Comparison of ENCODE assay signal across 18 cellular contexts in genomic region chr15:24977686-24978085, GRCh38. TPM values are rescaled to one million over a fixed set of nuclear protein-coding genes. Genes with fewer than 3 reads are reported as not detected.
DNase-seq lines count a peak whose midpoint lies in the region; ATAC-seq and TF ChIP-seq lines count a peak whose summit lies in the region.
"Had no signal": no experiment of that assay in that cellular context is flagged by ENCODE, and none has a peak within 500 bp of the region (broad histone marks: within the 10 kb centered on the region; RNA-seq: fewer than 3 reads in every experiment).

No MANE protein-coding gene starts in this region.

- H3K14ac ChIP-seq in H9 (ENCODE audit: insufficient read depth, low read length): no peak overlapping the region

- H2AK5ac ChIP-seq in H9 (ENCODE audit: insufficient read length, low read length): no peak overlapping the region

- no peak for TF ChIP-seq POLR2A in thyroid gland (IDR thresholded peaks at IDR 0.05)

- WGBS in H9 (ENCODE audit: extremely low coverage, insufficient read length, low lambda C conversion rate): no CpG with 5 or more reads among the region's 9 CpGs
- 89 to 92% methylated on average over 9 of the region's 9 CpGs for WGBS in thyroid gland, 2 donors

- H3K79me2 ChIP-seq in H9 (ENCODE audit: insufficient read depth, low read length): peaks cover 5% of the 10 kb centered on the region; the same call in 1 of the 2 replicates

- no peak overlapping the region for H3K18ac ChIP-seq in H9 (ENCODE audit: insufficient read length, low read depth, low read length)

- H4K91ac ChIP-seq in H9 (ENCODE audit: insufficient read length, low read depth, low read length): no peak overlapping the region

- no peak overlapping the region for H2BK120ac ChIP-seq in H9 (ENCODE audit: low read depth, low read length, poor library complexity, severe bottlenecking)

- no peak overlapping the region for H2AFZ ChIP-seq in H9 (ENCODE audit: low read length)

- no peak overlapping the region for H3K4me2 ChIP-seq in H9 (ENCODE audit: insufficient read depth, insufficient read length, low read length)
- H3K4me2 ChIP-seq: BLaER1 had no signal

- DNase-seq in H9 (no peak), WTC11 (ENCODE audit: low spot score) (no peak), nephron progenitor cell (no peak), thyroid gland (no peak), substantia nigra (lab: John Stamatoyannopoulos, UW) (no peak)
- DNase-seq: 8988T; ACHN; BE2C; C1 segment of cervical spinal cord; CD4-positive, alpha-beta memory T cell; CD4-positive, CD25-positive, alpha-beta regulatory T cell; CD8-positive, alpha-beta memory T cell; COR-L47; DMS79 treated with DMSO at 0.1 percent for 48 hours; GF-D8 had no signal

- H3K23me2 ChIP-seq in H9 (ENCODE audit: insufficient read length, low read depth, low read length, poor library complexity, severe bottlenecking): no peaks in the 10 kb centered on the region

- H3K9me3 ChIP-seq in H9 (ENCODE audit: control insufficient read depth, low read depth, low read length): peaks cover 21% of the 10 kb centered on the region
- H3K9me3 ChIP-seq in thyroid gland: no peaks in the 10 kb centered on the region
- H3K9me3 ChIP-seq: BE2C had no signal

- no peak overlapping the region; a peak in 1 of 5 replicates for H3K4me3 Mint-ChIP-seq in H9
- no peak overlapping the region for H3K4me3 Mint-ChIP-seq in WTC11
- H3K4me3 Mint-ChIP-seq in nephron progenitor cell: no peak overlapping the region
- H3K4me3 Mint-ChIP-seq: CD14-positive monocyte; CD4-positive, alpha-beta memory T cell; CD4-positive, CD25-positive, alpha-beta regulatory T cell had no signal

- no peak overlapping the region for H3T11ph ChIP-seq in H9 (ENCODE audit: low read length)

- POLR2A ChIA-PET in WTC11 (lab: Charles Lee): no interaction called here

- H3K56ac ChIP-seq in H9 (ENCODE audit: insufficient read length, low read depth, low read length): no peak overlapping the region

- H3K9ac ChIP-seq in H9 (ENCODE audit: extremely low read depth, insufficient read length, low read length): no peak overlapping the region
- H3K9ac ChIP-seq: BLaER1 had no signal

- H2BK15ac ChIP-seq in H9 (ENCODE audit: low read depth, low read length): no peak overlapping the region

- peak overlapping the region in 2 of 3 experiments; percentile 53 to 84; a peak in 3 of 7 replicates for H3K27ac Mint-ChIP-seq in H9
- H3K27ac Mint-ChIP-seq in WTC11: peak overlapping the region; percentile 82
- H3K27ac Mint-ChIP-seq in nephron progenitor cell: peak overlapping the region; percentile 69

- peaks cover 2% of the 10 kb centered on the region; the same call in 1 of the 2 replicates for H3K27me3 Mint-ChIP-seq in H9 (ENCODE audit: low read depth)
- no peaks in the 10 kb centered on the region for H3K27me3 Mint-ChIP-seq in WTC11 (ENCODE audit: low read depth)
- peaks cover 2% of the 10 kb centered on the region for H3K27me3 Mint-ChIP-seq in nephron progenitor cell (ENCODE audit: low read depth, poor library complexity)
- H3K27me3 Mint-ChIP-seq: CD4-positive, alpha-beta memory T cell; CD4-positive, CD25-positive, alpha-beta regulatory T cell; CD8-positive, alpha-beta memory T cell had no signal

- CTCF ChIA-PET in WTC11 (lab: Charles Lee): interaction anchor here (0.8 kb wide), 1 partner anchor 10 kb away, joined by 3 read pairs; no protein-coding TSS in a partner anchor

- no peaks in the 10 kb centered on the region for H4K20me1 ChIP-seq in H9 (ENCODE audit: control insufficient read depth, insufficient read depth, insufficient read length)
- H4K20me1 ChIP-seq: BLaER1 had no signal

- H3K4me3 ChIP-seq in thyroid gland (replicated peaks in 1 of 3): no peak overlapping the region
- H3K4me3 ChIP-seq: BLaER1 had no signal

- H3K36me3 Mint-ChIP-seq in H9 (ENCODE audit: insufficient read depth in 1 of 3, low read depth in 3 of 3) (peaks cover 64 to 94% (median 94%) of the 10 kb centered on the region in 3 experiments), WTC11 (peaks cover 93% of the 10 kb centered on the region), nephron progenitor cell (ENCODE audit: low read depth) (peaks cover 84% of the 10 kb centered on the region)

- H3K79me1 ChIP-seq in H9 (ENCODE audit: insufficient read depth, low read depth, low read length, poor library complexity, severe bottlenecking): no peaks in the 10 kb centered on the region

- H3K36me3 ChIP-seq in thyroid gland: peaks cover 77 to 80% of the 10 kb centered on the region in 2 donors

- H3K4me1 Mint-ChIP-seq in H9 (peaks cover 10 to 39% of the 10 kb centered on the region in 2 experiments), WTC11 (peaks cover 58% of the 10 kb centered on the region), nephron progenitor cell (no peaks in the 10 kb centered on the region)
- H3K4me1 Mint-ChIP-seq: CD14-positive monocyte; CD8-positive, alpha-beta memory T cell had no signal

- no peak overlapping the region for H2BK12ac ChIP-seq in H9 (ENCODE audit: insufficient read length, low read depth, low read length)

- TF ChIP-seq CTCF in H9 (conservative IDR thresholded peaks at IDR 0.05) (no peak), WTC11 (IDR thresholded peaks at IDR 0.05) (no peak), nephron progenitor cell (IDR thresholded peaks at IDR 0.05) (no peak), thyroid gland (IDR thresholded peaks at IDR 0.05) (no peak)

- no peak overlapping the region for H4K5ac ChIP-seq in H9 (ENCODE audit: insufficient read length, low read depth, low read length)

- H4K8ac ChIP-seq in H9 (replicated peaks; ENCODE audit: insufficient read length, low read depth, low read length): no peak overlapping the region

- H3K9me3 Mint-ChIP-seq in H9: peaks cover 69 to 82% of the 10 kb centered on the region in 2 experiments
- peaks cover 40% of the 10 kb centered on the region for H3K9me3 Mint-ChIP-seq in WTC11
- peaks cover 61% of the 10 kb centered on the region for H3K9me3 Mint-ChIP-seq in nephron progenitor cell

- H3K27me3 ChIP-seq in H9 (ENCODE audit: insufficient read depth, low read length) (no peaks in the 10 kb centered on the region), thyroid gland (no peaks in the 10 kb centered on the region)
- H3K27me3 ChIP-seq: BE2C, BLaER1 had no signal

- H3K4ac ChIP-seq in H9 (ENCODE audit: low read depth, low read length): no peak overlapping the region

- peak; percentile 23; the same call in 1 of the 2 replicates for ATAC-seq in WTC11
- ATAC-seq in GM21515 (IDR thresholded peaks at IDR 0.05; ENCODE audit: unreplicated experiment): no peak

- H2BK20ac ChIP-seq in H9 (ENCODE audit: low read depth, low read length, poor library complexity, severe bottlenecking): no peak overlapping the region

- intact Hi-C loops in thyroid gland (cut with DNase I): no loop called here

- H3K23ac ChIP-seq in H9 (ENCODE audit: insufficient read length, low read depth, low read length): no peak overlapping the region

- no peak overlapping the region for H2BK5ac ChIP-seq in H9 (ENCODE audit: insufficient read length, low read length)

- no peaks in the 10 kb centered on the region for H3K4me1 ChIP-seq in H9 (ENCODE audit: insufficient read depth, low read length)
- no peaks in the 10 kb centered on the region for H3K4me1 ChIP-seq in thyroid gland
- H3K4me1 ChIP-seq: BE2C, BLaER1 had no signal

- no peak overlapping the region for H3K27ac ChIP-seq in H9 (ENCODE audit: insufficient read length, low read depth, low read length)
- no peak overlapping the region for H3K27ac ChIP-seq in thyroid gland
- no peak overlapping the region for H3K27ac ChIP-seq in substantia nigra (ENCODE audit: low read depth, low read length, poor library complexity, severe bottlenecking)
- H3K27ac ChIP-seq: BLaER1 had no signal

TF ChIP-seq in WTC11, 78 proteins besides CTCF, POLR2A, EP300 and RAD21:
- TF ChIP-seq ZBTB43 (CRISPR knock-in tag; IDR thresholded peaks at IDR 0.05): no peak

RNA-seq across cellular contexts. Expression of gene SNRPN, which starts 22.9 kb away (rescaled TPM):
- total RNA-seq in H9 (2021): 893 and 900 TPM in 2 replicates
- total RNA-seq in WTC11 (2021): 800 to 879 TPM (median 874 TPM) in 3 replicates
- total RNA-seq in thyroid gland: 100 to 1,000 TPM; 413 to 706 (median 631) TPM

RNA-seq across cellular contexts. Expression of gene SNURF, which starts 22.9 kb away (rescaled TPM):
- total RNA-seq in H9 (2021) (134 and 188 TPM in 2 replicates), WTC11 (2021) (50.8 to 77.2 TPM (median 66.8 TPM) in 3 replicates), thyroid gland (10 to 100 TPM; 42.9 to 65.2 (median 54.1) TPM)
